In genomic region chr15:89409184-89409992, GRCh38 we compare ENCODE assay signal across 11 cellular contexts.
DNase-seq lines count a peak whose midpoint lies in the region; ATAC-seq, FAIRE-seq and TF ChIP-seq lines count a peak whose summit lies in the region.
"Had no signal": no experiment of that assay in that cellular context is flagged by ENCODE, and none has a peak within 500 bp of the region (broad histone marks: within the 10 kb centered on the region; RNA-seq: fewer than 3 reads in every experiment).

No MANE protein-coding gene starts in this region.

- no peak overlapping the region for H3K27ac Mint-ChIP-seq in dendritic cell treated with granulocyte-macrophage colony-stimulating factor and Interleukin-4, amounts not matched to agents 40 ng/mL and 50 ng/mL, for 4 days
- no peak overlapping the region for H3K27ac Mint-ChIP-seq in neural progenitor cell

- no peak for ATAC-seq in sciatic nerve
- no peak for ATAC-seq in HG02571 (IDR thresholded peaks at IDR 0.05; ENCODE audit: unreplicated experiment)
- ATAC-seq: PC-3 had no signal

- H3K4me3 ChIP-seq in neural progenitor cell (no peak overlapping the region), kidney (ENCODE audit: low read length in 2 of 2) (peak overlapping the region in 1 of 2 donors; percentile 31)

- H3K36me3 ChIP-seq in neural progenitor cell = no peaks in the 10 kb centered on the region
- H3K36me3 ChIP-seq in kidney (ENCODE audit: control insufficient read depth in 1 of 2, insufficient read depth in 2 of 2, low read length in 2 of 2) = no peaks in the 10 kb centered on the region

- no peaks in the 10 kb centered on the region for H3K36me3 Mint-ChIP-seq in dendritic cell treated with granulocyte-macrophage colony-stimulating factor and Interleukin-4, amounts not matched to agents 40 ng/mL and 50 ng/mL, for 4 days (ENCODE audit: low read depth)
- no peaks in the 10 kb centered on the region for H3K36me3 Mint-ChIP-seq in neural progenitor cell

- H3K9me3 ChIP-seq in neural progenitor cell (ENCODE audit: low read depth) = no peaks in the 10 kb centered on the region
- no peaks in the 10 kb centered on the region for H3K9me3 ChIP-seq in kidney (ENCODE audit: control insufficient read depth in 1 of 2, low read length in 2 of 2)

- no peak overlapping the region for H3K4me2 ChIP-seq in neural progenitor cell

- H3K27ac ChIP-seq in neural progenitor cell (no peak overlapping the region), kidney (ENCODE audit: low read depth in 2 of 2, low read length in 2 of 2) (no peak overlapping the region)

- peak; percentile 30 for DNase-seq in stimulated activated CD4-positive, alpha-beta T cell treated with anti-CD3 and anti-CD28 coated beads, Interleukin-15, amount 100 ng/mL, for 24 hours
- DNase-seq in stimulated activated CD4-positive, alpha-beta T cell treated with anti-CD3 and anti-CD28 coated beads, Interleukin-12 subunit alpha, Interleukin-12 subunit beta, amount 100 ng/mL, for 4 hours = no peak
- DNase-seq in neural progenitor cell (ENCODE audit: low spot score) = peak; percentile 56
- DNase-seq in kidney = no peak
- DNase-seq in sciatic nerve (ENCODE audit: low spot score) = no peak
- no peak for DNase-seq in NCI-H345 treated with DMSO at 0.1 percent for 48 hours (lab: John Stamatoyannopoulos, UW; ENCODE audit: unreplicated experiment)
- DNase-seq: GOT3, NCI-H1048, PC-3 had no signal

- peaks cover 99% of the 10 kb centered on the region for H3K27me3 Mint-ChIP-seq in dendritic cell treated with granulocyte-macrophage colony-stimulating factor and Interleukin-4, amounts not matched to agents 40 ng/mL and 50 ng/mL, for 4 days
- H3K27me3 Mint-ChIP-seq in neural progenitor cell (ENCODE audit: insufficient read depth, low read depth) = peaks cover 96% of the 10 kb centered on the region

- no peak overlapping the region for H2AFZ ChIP-seq in neural progenitor cell (replicated peaks)

- peaks cover 100% of the 10 kb centered on the region for H3K27me3 ChIP-seq in neural progenitor cell

- intact Hi-C loops in dendritic cell treated with granulocyte-macrophage colony-stimulating factor and Interleukin-4, amounts not matched to agents 40 ng/mL and 50 ng/mL, for 4 days (cut with micrococcal nuclease) = loop anchor here (5.0 kb wide), 1 partner anchor 42 kb away; no protein-coding TSS in a partner anchor
- intact Hi-C loops in kidney (cut with DNase I) (no loop called here), sciatic nerve (cut with DNase I) (no loop called here)

- peaks cover 62% of the 10 kb centered on the region for H3K4me1 ChIP-seq in neural progenitor cell
- peaks cover 0 to 5% of the 10 kb centered on the region in 2 donors for H3K4me1 ChIP-seq in kidney (ENCODE audit: control insufficient read depth in 1 of 2, insufficient read depth in 1 of 2, low read depth in 1 of 2, low read length in 2 of 2)

- TF ChIP-seq CTCF in neural progenitor cell (IDR thresholded peaks at IDR 0.05) = no peak
- TF ChIP-seq CTCF in kidney (IDR thresholded peaks at IDR 0.05; ENCODE audit: borderline replicate concordance, extremely low read depth, insufficient read depth) = no peak

- no peaks in the 10 kb centered on the region for H3K79me2 ChIP-seq in neural progenitor cell (ENCODE audit: low read depth)

- H3K9ac ChIP-seq in neural progenitor cell (no peak overlapping the region), kidney (ENCODE audit: low read length in 2 of 2) (no peak overlapping the region)

- H3K4me3 Mint-ChIP-seq in dendritic cell treated with granulocyte-macrophage colony-stimulating factor and Interleukin-4, amounts not matched to agents 40 ng/mL and 50 ng/mL, for 4 days = peak overlapping the region; percentile 59
- H3K4me3 Mint-ChIP-seq in neural progenitor cell = no peak overlapping the region

- FAIRE-seq in kidney (lab: Jason Lieb, UNC) = no peak

- peaks cover 73% of the 10 kb centered on the region for H3F3A ChIP-seq in neural progenitor cell (ENCODE audit: low read depth)

- H4K20me1 ChIP-seq in neural progenitor cell (ENCODE audit: low read depth) = peaks cover 85% of the 10 kb centered on the region

- peaks cover 50% of the 10 kb centered on the region for H3K4me1 Mint-ChIP-seq in dendritic cell treated with granulocyte-macrophage colony-stimulating factor and Interleukin-4, amounts not matched to agents 40 ng/mL and 50 ng/mL, for 4 days (ENCODE audit: low read depth)
- peaks cover 53% of the 10 kb centered on the region for H3K4me1 Mint-ChIP-seq in neural progenitor cell

- H3K9me3 Mint-ChIP-seq in dendritic cell treated with granulocyte-macrophage colony-stimulating factor and Interleukin-4, amounts not matched to agents 40 ng/mL and 50 ng/mL, for 4 days = no peaks in the 10 kb centered on the region
- H3K9me3 Mint-ChIP-seq in neural progenitor cell = peaks cover 3% of the 10 kb centered on the region

Comparison
In these comparisons a context has a peak if more than half of its experiments do, and no peak if none do; other contexts are left out.
1. DNase-seq: peak in stimulated activated CD4-positive, alpha-beta T cell treated with anti-CD3 and anti-CD28 coated beads, Interleukin-15, amount 100 ng/mL, for 24 hours (single experiment) and neural progenitor cell (single experiment); none in stimulated activated CD4-positive, alpha-beta T cell treated with anti-CD3 and anti-CD28 coated beads, Interleukin-12 subunit alpha, Interleukin-12 subunit beta, amount 100 ng/mL, for 4 hours (single experiment), kidney (single experiment), sciatic nerve (single experiment) and NCI-H345 treated with DMSO at 0.1 percent for 48 hours (single experiment).